Comparison of ENCODE assay signal across 15 cellular contexts in genomic region chr7:55489552-55489951, GRCh38.
"Had no signal": no experiment of that assay in that cellular context is flagged by ENCODE, and none has a peak within 500 bp of the region (broad histone marks: within the 10 kb centered on the region; RNA-seq: fewer than 3 reads in every experiment).

No MANE protein-coding gene starts in this region.

- H3K27me3 ChIP-seq: cardiac muscle cell, gastrocnemius medialis, heart right ventricle, left lung had no signal

- H3K4me3 ChIP-seq: cardiac muscle cell, coronary artery, gastrocnemius medialis, heart right ventricle, left lung had no signal

- H3K9me3 ChIP-seq: gastrocnemius medialis, heart right ventricle, left lung had no signal

- DNase-seq: activated CD4-positive, alpha-beta T cell treated with anti-CD3 and anti-CD28 coated beads for 36 hours; activated CD8-positive, alpha-beta memory T cell treated with anti-CD3 and anti-CD28 coated beads for 24 hours; activated naive CD4-positive, alpha-beta T cell treated with anti-CD3 and anti-CD28 coated beads for 36 hours; effector CD4-positive, alpha-beta T cell; gastrocnemius medialis; heart right ventricle; left lung; mesendoderm; stimulated activated naive CD4-positive, alpha-beta T cell; substantia nigra; T1000; trophoblast cell had no signal

- H3K9me3 Mint-ChIP-seq: activated naive CD4-positive, alpha-beta T cell treated with anti-CD3 and anti-CD28 coated beads for 36 hours; activated T-helper 17 cell treated with anti-CD3 and anti-CD28 coated beads, Interleukin-2, amount 50 U/mL, for 72 hours had no signal

- H3K27me3 Mint-ChIP-seq: activated CD4-positive, alpha-beta T cell treated with anti-CD3 and anti-CD28 coated beads for 36 hours; activated T-helper 17 cell treated with anti-CD3 and anti-CD28 coated beads, Interleukin-2, amount 50 U/mL, for 72 hours had no signal

- H3K27ac ChIP-seq: cardiac muscle cell, coronary artery, gastrocnemius medialis, heart right ventricle, left lung had no signal

- H3K4me3 Mint-ChIP-seq: activated CD4-positive, alpha-beta T cell treated with anti-CD3 and anti-CD28 coated beads for 36 hours; activated naive CD4-positive, alpha-beta T cell treated with anti-CD3 and anti-CD28 coated beads for 36 hours; activated T-helper 17 cell treated with anti-CD3 and anti-CD28 coated beads, Interleukin-2, amount 50 U/mL, for 72 hours had no signal

- H3K36me3 ChIP-seq: cardiac muscle cell had no signal

- H3K4me1 ChIP-seq: left lung had no signal

- ATAC-seq: activated CD4-positive, alpha-beta T cell treated with anti-CD3 and anti-CD28 coated beads for 36 hours; activated T-helper 17 cell treated with anti-CD3 and anti-CD28 coated beads, Interleukin-2, amount 50 U/mL, for 72 hours; gastrocnemius medialis; heart right ventricle; left lung had no signal
